ENCODE assay signal across 8 cellular contexts in genomic region chr3:33440328-33440577, GRCh38. TPM values are rescaled to one million over a fixed set of nuclear protein-coding genes. Genes with fewer than 3 reads are reported as not detected.
DNase-seq lines count a peak whose midpoint lies in the region; ATAC-seq and TF ChIP-seq lines count a peak whose summit lies in the region.

TSS of gene UBP1 (minus strand) at chr3:33440405. CDS start at chr3:33439848, 557 bp downstream.

- no peaks in the 10 kb centered on the region for H3K9me3 Mint-ChIP-seq in central memory CD8-positive, alpha-beta T cell

- peak within 1 kb of the TSS; percentile 67 to 77 for H3K4me3 ChIP-seq in DND-41 (ENCODE audit: low read depth in 1 of 2, low read length in 2 of 2)
- peak within 1 kb of the TSS; percentile 80 for H3K4me3 ChIP-seq in OCI-LY3 (ENCODE audit: low read length)
- peak within 1 kb of the TSS; percentile 97 for H3K4me3 ChIP-seq in lower leg skin (ENCODE audit: low read depth, poor library complexity, severe bottlenecking)
- peak within 1 kb of the TSS; percentile 93 for H3K4me3 ChIP-seq in suprapubic skin

- ATAC-seq in DND-41 (ENCODE audit: insufficient read depth, low read depth) (no peak), HG03039 (IDR thresholded peaks at IDR 0.05; ENCODE audit: unreplicated experiment) (no peak), HG03135 (IDR thresholded peaks at IDR 0.05; ENCODE audit: unreplicated experiment) (no peak)
- no peak for ATAC-seq in central memory CD8-positive, alpha-beta T cell (replicated peaks; ENCODE audit: extremely low read depth, poor library complexity, severe bottlenecking)

- H3K4me2 ChIP-seq in DND-41 (ENCODE audit: insufficient read depth, low read length) (peak within 1 kb of the TSS; percentile 73), OCI-LY3 (ENCODE audit: low read length) (peak within 1 kb of the TSS; percentile 95)

- no peak for TF ChIP-seq CTCF in DND-41 (IDR thresholded peaks at IDR 0.05; ENCODE audit: borderline replicate concordance, extremely low read depth, low read length, poor library complexity, severe bottlenecking)
- TF ChIP-seq CTCF in OCI-LY3 (IDR thresholded peaks at IDR 0.05; ENCODE audit: low read depth, low read length): no peak
- TF ChIP-seq CTCF in lower leg skin (IDR thresholded peaks at IDR 0.05): no peak
- no peak for TF ChIP-seq CTCF in suprapubic skin (IDR thresholded peaks at IDR 0.05)

- H3K9ac ChIP-seq in DND-41 (ENCODE audit: low read depth, low read length) (peak within 1 kb of the TSS; percentile 77), OCI-LY3 (ENCODE audit: low read length) (peak within 1 kb of the TSS; percentile 88)

- TF ChIP-seq POLR2A in lower leg skin (IDR thresholded peaks at IDR 0.05) (no peak), suprapubic skin (IDR thresholded peaks at IDR 0.05) (no peak)

- WGBS in lower leg skin, 2 donors: 2% methylated on average over 10 to 25 of the region's 36 CpGs
- 0% methylated on average over 5 of the region's 36 CpGs for WGBS in suprapubic skin

- peak within 1 kb of the TSS; percentile 86 for H2AFZ ChIP-seq in DND-41 (ENCODE audit: low read depth, low read length)
- H2AFZ ChIP-seq in OCI-LY3 (ENCODE audit: low read depth, low read length): peak within 1 kb of the TSS; percentile 76

- TF ChIP-seq EP300 in suprapubic skin (IDR thresholded peaks at IDR 0.05): no peak

- DNase-seq in DND-41: no peak
- no peak for DNase-seq in central memory CD8-positive, alpha-beta T cell (ENCODE audit: low spot score in 2 of 2)
- no peak for DNase-seq in lower leg skin (ENCODE audit: low spot score in 2 of 2)
- no peak for DNase-seq in suprapubic skin (ENCODE audit: low spot score in 2 of 2)
- DNase-seq in NCI-H128 (lab: John Stamatoyannopoulos, UW; ENCODE audit: unreplicated experiment): no peak

- H3K4me1 ChIP-seq in DND-41 (ENCODE audit: insufficient read depth, low read length) (peaks cover 42% of the 10 kb centered on the region), OCI-LY3 (ENCODE audit: low read length) (peaks cover 35% of the 10 kb centered on the region), suprapubic skin (peaks cover 43% of the 10 kb centered on the region)

- H3K36me3 Mint-ChIP-seq in central memory CD8-positive, alpha-beta T cell (ENCODE audit: insufficient read depth): peaks cover 18% of the 10 kb centered on the region

- H3K27ac Mint-ChIP-seq in central memory CD8-positive, alpha-beta T cell (ENCODE audit: low read depth): peak within 1 kb of the TSS; percentile 100

- intact Hi-C loops in lower leg skin (cut with DNase I; ENCODE audit: low total_unique reads): no loop called here

- H3K27ac ChIP-seq in DND-41 (ENCODE audit: low read length) (peak within 1 kb of the TSS; percentile 98), OCI-LY3 (ENCODE audit: low read length) (peak within 1 kb of the TSS; percentile 92), suprapubic skin (peak within 1 kb of the TSS; percentile 95)

- peaks cover 56% of the 10 kb centered on the region for H3K79me2 ChIP-seq in DND-41 (ENCODE audit: insufficient read depth, low read length)
- peaks cover 53% of the 10 kb centered on the region for H3K79me2 ChIP-seq in OCI-LY3 (ENCODE audit: low read length)

- no peaks in the 10 kb centered on the region for H3K27me3 Mint-ChIP-seq in central memory CD8-positive, alpha-beta T cell

- H3K4me3 Mint-ChIP-seq in central memory CD8-positive, alpha-beta T cell: peak within 1 kb of the TSS; percentile 99

- no peaks in the 10 kb centered on the region for H3K27me3 ChIP-seq in DND-41 (ENCODE audit: insufficient read depth, low read length, poor library complexity)
- H3K27me3 ChIP-seq in OCI-LY3 (ENCODE audit: low read depth, low read length): no peaks in the 10 kb centered on the region
- H3K27me3 ChIP-seq in suprapubic skin: no peaks in the 10 kb centered on the region

- H3K4me1 Mint-ChIP-seq in central memory CD8-positive, alpha-beta T cell: peaks cover 47% of the 10 kb centered on the region

- H3K36me3 ChIP-seq in DND-41 (ENCODE audit: insufficient read depth, low read length) (no peaks in the 10 kb centered on the region; the same call in 1 of the 2 replicates), OCI-LY3 (replicated peaks; ENCODE audit: low read depth, low read length) (no peaks in the 10 kb centered on the region), suprapubic skin (no peaks in the 10 kb centered on the region)

- H4K20me1 ChIP-seq in DND-41 (ENCODE audit: insufficient read depth, low read length) (peaks cover 42% of the 10 kb centered on the region; the same call in 1 of the 2 replicates), OCI-LY3 (ENCODE audit: insufficient read depth, low read length) (peaks cover 37% of the 10 kb centered on the region)

- H3K9me3 ChIP-seq in DND-41 (ENCODE audit: insufficient read depth, low read length, severe bottlenecking) (no peaks in the 10 kb centered on the region), OCI-LY3 (ENCODE audit: insufficient read depth, low read length) (no peaks in the 10 kb centered on the region), suprapubic skin (no peaks in the 10 kb centered on the region)

RNA-seq across cellular contexts. Expression of gene UBP1, which starts in this region (rescaled TPM):
- total RNA-seq in lower leg skin (10 to 100 TPM; 27.1 to 51.5 (median 38.8) TPM), suprapubic skin (10 to 100 TPM; 39.7 to 70.4 (median 55.6) TPM)
